ENCODE assay signal across 8 cellular contexts in genomic region chr6:27177454-27178000, GRCh38.
DNase-seq lines count a peak whose midpoint lies in the region; ATAC-seq, FAIRE-seq and TF ChIP-seq lines count a peak whose summit lies in the region.

No MANE protein-coding gene starts in this region.

- H3K4me3 ChIP-seq in HUES64 (ENCODE audit: low read length) = peak overlapping the region; percentile 91
- peak overlapping the region; percentile 80 for H3K4me3 ChIP-seq in neural cell (ENCODE audit: low read length)
- peak overlapping the region; percentile 97 to 100 (median 99) for H3K4me3 ChIP-seq in subcutaneous abdominal adipose tissue (ENCODE audit: low read depth in 1 of 5, low read length in 5 of 5)

- H3K9ac ChIP-seq in HUES64 (ENCODE audit: low read depth, low read length) (peak overlapping the region; percentile 96), neural cell (ENCODE audit: low read length) (peak overlapping the region; percentile 71), subcutaneous abdominal adipose tissue (ENCODE audit: low read length in 5 of 5) (peak overlapping the region; percentile 70 to 90 (median 83))

- peak; percentile 66 for TF ChIP-seq CTCF in neural cell (IDR thresholded peaks at IDR 0.05; ENCODE audit: poor library complexity, severe bottlenecking)

- H3K4me2 ChIP-seq in neural cell (ENCODE audit: low read length) = peak overlapping the region; percentile 82

- no peaks in the 10 kb centered on the region for H3K36me3 ChIP-seq in HUES64 (ENCODE audit: insufficient read depth, low read length)
- H3K36me3 ChIP-seq in neural cell (ENCODE audit: insufficient read depth, low read length) = no peaks in the 10 kb centered on the region
- H3K36me3 ChIP-seq in subcutaneous abdominal adipose tissue (ENCODE audit: control insufficient read depth in 5 of 5, insufficient read depth in 5 of 5, low read length in 5 of 5) = no peaks in the 10 kb centered on the region

- H3K27me3 ChIP-seq in HUES64 (ENCODE audit: insufficient read depth, low read length) = no peaks in the 10 kb centered on the region
- H3K27me3 ChIP-seq in neural cell (ENCODE audit: insufficient read depth, low read depth, low read length) = no peaks in the 10 kb centered on the region
- no peaks in the 10 kb centered on the region for H3K27me3 ChIP-seq in subcutaneous abdominal adipose tissue (ENCODE audit: control insufficient read depth in 5 of 5, insufficient read depth in 4 of 5, low read length in 5 of 5)

- no peaks in the 10 kb centered on the region; the same call in 1 of the 2 replicates for H3K4me1 ChIP-seq in HUES64 (ENCODE audit: insufficient read depth, low read length)
- H3K4me1 ChIP-seq in subcutaneous abdominal adipose tissue (ENCODE audit: control insufficient read depth in 5 of 5, insufficient read depth in 5 of 5, low read length in 5 of 5) = peaks cover 0 to 25% (median 16%) of the 10 kb centered on the region in 5 donors

- H3K79me2 ChIP-seq in neural cell (replicated peaks; ENCODE audit: insufficient read depth, low read length) = no peaks in the 10 kb centered on the region

- DNase-seq in DMS153 treated with DMSO at 0.1 percent for 48 hours (lab: John Stamatoyannopoulos, UW; ENCODE audit: unreplicated experiment) (peak; percentile 22), RCC 7860 (ENCODE audit: low spot score) (peak; percentile 81), fibroblast of the conjunctiva (ENCODE audit: low read depth) (peak; percentile 78)
- DNase-seq in activated effector memory CD4-positive, alpha-beta T cell treated with Interleukin-2 at 50 U/mL for 16 hours = peak; percentile 66

- no peaks in the 10 kb centered on the region for H4K20me1 ChIP-seq in neural cell (ENCODE audit: insufficient read depth)

- H3K27ac ChIP-seq in HUES64 (ENCODE audit: low read depth, low read length) = peak overlapping the region; percentile 81
- H3K27ac ChIP-seq in neural cell (ENCODE audit: low read length) = peak overlapping the region; percentile 42
- peak overlapping the region; percentile 54 for H3K27ac ChIP-seq in subcutaneous abdominal adipose tissue (ENCODE audit: low read depth, low read length)

- ATAC-seq in GM21447 (IDR thresholded peaks at IDR 0.05; ENCODE audit: unreplicated experiment) = peak; percentile 75

- TF ChIP-seq RAD21 in neural cell (conservative IDR thresholded peaks at IDR 0.05) = peak; percentile 49

- under 1% methylated on average over 30 of the region's 30 CpGs for WGBS in HUES64

- H3F3A ChIP-seq in neural cell (ENCODE audit: insufficient read depth, low read length, poor library complexity, severe bottlenecking) = no peaks in the 10 kb centered on the region

- TF ChIP-seq EP300 in neural cell (conservative IDR thresholded peaks at IDR 0.05; ENCODE audit: poor library complexity, severe bottlenecking) = no peak

- H2AFZ ChIP-seq in neural cell (ENCODE audit: low read depth, low read length) = peak overlapping the region; percentile 90

- no peaks in the 10 kb centered on the region for H3K9me2 ChIP-seq in neural cell (ENCODE audit: insufficient read depth, low read length)

- H3K9me3 ChIP-seq in HUES64 (ENCODE audit: insufficient read depth, low read depth, low read length) (no peaks in the 10 kb centered on the region), neural cell (ENCODE audit: low read length) (no peaks in the 10 kb centered on the region), subcutaneous abdominal adipose tissue (ENCODE audit: control insufficient read depth in 5 of 5, low read length in 5 of 5) (no peaks in the 10 kb centered on the region)

- no peak for FAIRE-seq in RCC 7860 (lab: Jason Lieb, UNC)

TF ChIP-seq in neural cell, 6 proteins besides CTCF, POLR2A, EP300 and RAD21:
- TF ChIP-seq TAF1 (IDR thresholded peaks at IDR 0.05; ENCODE audit: low read depth) (no peak), EZH2 (IDR thresholded peaks at IDR 0.05; ENCODE audit: borderline replicate concordance, insufficient read depth, low read length, poor library complexity, severe bottlenecking) (no peak), MXI1 (conservative IDR thresholded peaks at IDR 0.05; ENCODE audit: poor library complexity, severe bottlenecking) (peak; percentile 49), POLR2AphosphoS5 (IDR thresholded peaks at IDR 0.05) (no peak), SMC3 (conservative IDR thresholded peaks at IDR 0.05; ENCODE audit: poor library complexity) (peak; percentile 22), REST (IDR thresholded peaks at IDR 0.05; ENCODE audit: borderline replicate concordance) (no peak)

Comparison
In these comparisons a context has a peak if more than half of its experiments do, and no peak if none do; other contexts are left out.
1. Peak in every context shown above with its lines: DNase-seq, ATAC-seq, H3K4me3 ChIP-seq and H3K27ac ChIP-seq.
2. DNase-seq: peak in every context shown above with its lines; median percentile 81 in RCC 7860; 78 in fibroblast of the conjunctiva; 66 in activated effector memory CD4-positive, alpha-beta T cell treated with Interleukin-2 at 50 U/mL for 16 hours; 22 in DMS153 treated with DMSO at 0.1 percent for 48 hours.